In the genomic region with DNA sequence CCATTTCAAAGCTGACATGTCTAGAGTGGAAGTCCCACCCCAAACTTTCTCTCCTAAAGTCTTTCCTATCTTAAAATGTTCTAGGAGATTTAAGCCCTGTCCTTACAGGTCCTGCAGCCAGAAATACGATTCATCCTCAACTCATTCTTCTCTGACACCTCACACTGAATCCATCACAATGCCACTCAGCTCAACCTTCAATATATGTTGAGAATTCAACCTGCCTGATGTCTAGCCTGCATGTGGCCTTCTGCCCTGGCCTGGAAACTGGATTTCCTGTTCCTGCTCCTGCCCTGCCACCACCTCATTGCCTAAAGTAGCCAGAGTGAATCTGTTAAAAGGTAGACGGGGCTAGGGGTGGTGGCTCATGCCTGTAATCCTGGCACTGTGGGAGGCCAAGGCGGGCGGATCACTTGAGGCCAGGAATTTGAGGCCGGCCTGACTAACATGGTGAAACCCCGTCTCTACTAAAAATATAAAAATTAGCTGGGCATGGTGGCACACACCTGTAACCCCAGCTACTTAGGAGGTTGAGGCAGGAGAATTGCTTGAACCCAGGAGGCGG, we compare ENCODE assay signal across 29 cellular contexts.
"Had no signal": no experiment of that assay in that cellular context is flagged by ENCODE, and none has a peak within 500 bp of the region (broad histone marks: within the 10 kb centered on the region; RNA-seq: fewer than 3 reads in every experiment).

No MANE protein-coding gene starts in this region.

- H3K27ac ChIP-seq: coronary artery, dorsolateral prefrontal cortex, epithelial cell of prostate, esophagus squamous epithelium, gastroesophageal sphincter, heart left ventricle, hepatocyte, left lung, lower lobe of right lung had no signal

- H3K4me1 ChIP-seq: esophagus squamous epithelium, gastroesophageal sphincter, heart left ventricle, left lung, lower lobe of right lung had no signal

- H3K27me3 ChIP-seq: esophagus squamous epithelium, hepatocyte, left lung had no signal

- H3K36me3 ChIP-seq: esophagus squamous epithelium, gastroesophageal sphincter, heart left ventricle, left lung, lower lobe of right lung had no signal

- H3K4me3 Mint-ChIP-seq: effector memory CD8-positive, alpha-beta T cell; endodermal cell; immature natural killer cell; mesothelial cell of epicardium; naive thymus-derived CD4-positive, alpha-beta T cell had no signal

- DNase-seq: dermis blood vessel endothelial cell; dorsolateral prefrontal cortex; effector CD4-positive, alpha-beta T cell; effector memory CD8-positive, alpha-beta T cell; endodermal cell; erythroblast; esophagus squamous epithelium; foreskin fibroblast; heart left ventricle; hypothalamus; immature natural killer cell; left cardiac atrium; left lung; left ventricle myocardium superior; lower lobe of right lung; mesenchymal stem cell; mucosa of descending colon; naive thymus-derived CD4-positive, alpha-beta T cell had no signal

- H3K9me3 Mint-ChIP-seq: effector memory CD8-positive, alpha-beta T cell; endodermal cell; mesothelial cell of epicardium; naive thymus-derived CD4-positive, alpha-beta T cell had no signal

- ATAC-seq: effector memory CD8-positive, alpha-beta T cell; esophagus mucosa; gastroesophageal sphincter; heart left ventricle; left cardiac atrium; left lung; lower lobe of right lung; mucosa of descending colon; naive thymus-derived CD4-positive, alpha-beta T cell had no signal

- FAIRE-seq: colon, endometrium, frontal cortex, islet of Langerhans, keratinocyte had no signal

- H3K4me3 ChIP-seq: coronary artery, dorsolateral prefrontal cortex, esophagus squamous epithelium, gastroesophageal sphincter, heart left ventricle, hepatocyte, left lung, lower lobe of right lung, mucosa of descending colon had no signal

- H3K9me3 ChIP-seq: esophagus squamous epithelium, gastroesophageal sphincter, heart left ventricle, left lung, lower lobe of right lung, mucosa of descending colon had no signal

- H3K27ac Mint-ChIP-seq: effector memory CD8-positive, alpha-beta T cell; endodermal cell; immature natural killer cell; mesothelial cell of epicardium; naive thymus-derived CD4-positive, alpha-beta T cell had no signal

- H3K4me1 Mint-ChIP-seq: mesothelial cell of epicardium; naive thymus-derived CD4-positive, alpha-beta T cell had no signal

- H3K36me3 Mint-ChIP-seq: immature natural killer cell; mesothelial cell of epicardium; naive thymus-derived CD4-positive, alpha-beta T cell had no signal
